ENCODE assay signal across 11 cellular contexts in the genomic region with DNA sequence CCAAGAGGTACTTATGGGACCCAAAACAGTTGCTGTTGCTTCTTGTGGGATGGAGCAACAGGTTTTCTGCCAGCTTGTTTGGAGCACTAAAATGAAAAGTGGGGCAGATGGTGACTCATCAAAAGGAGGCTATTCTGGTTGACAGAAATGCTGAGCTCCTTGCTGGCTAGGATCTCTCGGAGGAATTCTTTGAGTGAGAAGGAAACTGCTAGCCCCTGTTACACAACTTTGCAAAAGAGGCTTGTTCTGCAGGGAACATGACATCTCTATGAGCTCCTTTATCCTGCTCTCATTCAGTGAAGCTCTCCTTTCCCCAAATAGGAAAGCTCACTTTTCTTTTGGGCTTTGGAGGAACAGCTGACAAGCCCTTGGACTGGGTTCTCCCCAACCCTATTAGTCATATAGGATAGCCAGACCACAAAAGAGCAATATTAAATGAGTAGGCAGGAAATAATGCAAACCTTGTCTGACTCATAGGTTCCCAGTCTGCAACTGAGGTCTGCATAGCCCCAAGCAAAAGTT.
A peak's percentile ranks its signal among the peaks of the same experiment; 100 is the strongest.
DNase-seq lines count a peak whose midpoint lies in the region; ATAC-seq, FAIRE-seq and TF ChIP-seq lines count a peak whose summit lies in the region.
"Had no signal": no experiment of that assay in that cellular context is flagged by ENCODE, and none has a peak within 500 bp of the region (broad histone marks: within the 10 kb centered on the region; RNA-seq: fewer than 3 reads in every experiment).

No MANE protein-coding gene starts in this region.

- TF ChIP-seq RAD21 in IMR-90 (IDR thresholded peaks at IDR 0.05; ENCODE audit: low read length) = no peak

- H2AK9ac ChIP-seq in IMR-90 (replicated peaks; ENCODE audit: low read depth, low read length, poor library complexity) = no peak overlapping the region

- peak overlapping the region; percentile 52 for H2BK5ac ChIP-seq in IMR-90 (ENCODE audit: low read depth, low read length, poor library complexity, severe bottlenecking)

- H3K4me1 Mint-ChIP-seq in astrocyte (ENCODE audit: low read depth, unreplicated experiment) = peaks cover 35% of the 10 kb centered on the region
- H3K4me1 Mint-ChIP-seq: memory B cell had no signal

- peak overlapping the region; percentile 5 for H2AFZ ChIP-seq in IMR-90 (replicated peaks; ENCODE audit: low read length, poor library complexity)
- no peak overlapping the region for H2AFZ ChIP-seq in astrocyte (ENCODE audit: low read depth, low read length)

- H3K9me1 ChIP-seq in IMR-90 (ENCODE audit: insufficient read depth, low read length) = peaks cover 26% of the 10 kb centered on the region

- dilution Hi-C loops in IMR-90 (cut with HindIII; ENCODE audit: low sequenced_read_pairs, unreplicated experiment) = no loop called here

- peak overlapping the region; percentile 62 for H3K4me3 Mint-ChIP-seq in astrocyte (ENCODE audit: unreplicated experiment)
- H3K4me3 Mint-ChIP-seq: memory B cell had no signal

- peak overlapping the region; percentile 50 for H2BK120ac ChIP-seq in IMR-90 (ENCODE audit: low read depth, low read length)

- peak overlapping the region; percentile 63; the same call in 1 of the 2 replicates for H2BK20ac ChIP-seq in IMR-90 (ENCODE audit: low read depth, low read length)

- peak; percentile 96 for FAIRE-seq in astrocyte (lab: Jason Lieb, UNC)

- H3K36me3 Mint-ChIP-seq in astrocyte (ENCODE audit: low read depth, unreplicated experiment) = peaks cover 23% of the 10 kb centered on the region
- H3K36me3 Mint-ChIP-seq: memory B cell had no signal

- H4K20me1 ChIP-seq in IMR-90 (ENCODE audit: insufficient read depth, low read length) (peaks cover 16% of the 10 kb centered on the region), astrocyte (ENCODE audit: insufficient read depth, low read length) (no peaks in the 10 kb centered on the region)

- peak; percentile 91 for DNase-seq in AG10803 (ENCODE audit: low read depth)
- DNase-seq in IMR-90 = peak; percentile 94
- peak; percentile 97 for DNase-seq in astrocyte (ENCODE audit: low read depth)
- DNase-seq in lung (ENCODE audit: low spot score) = peak; percentile 38
- DNase-seq: Karpas-422; stimulated activated naive CD4-positive, alpha-beta T cell treated with Interleukin-2 at 50 U/mL for 16 hours had no signal

- in situ Hi-C loops in IMR-90 (cut with MboI; ENCODE audit: low sequenced_read_pairs) = no loop called here

- peak overlapping the region; percentile 78 for H3K27ac Mint-ChIP-seq in astrocyte (ENCODE audit: unreplicated experiment)
- H3K27ac Mint-ChIP-seq: memory B cell had no signal

- no peaks in the 10 kb centered on the region for H3K9me3 Mint-ChIP-seq in astrocyte (ENCODE audit: unreplicated experiment)
- H3K9me3 Mint-ChIP-seq: memory B cell had no signal

- H3K4me2 ChIP-seq in IMR-90 (ENCODE audit: low read depth, low read length) (peak overlapping the region; percentile 85), astrocyte (ENCODE audit: low read length) (peak overlapping the region; percentile 79)

- TF ChIP-seq CTCF in AG10803 (conservative IDR thresholded peaks at IDR 0.05; ENCODE audit: low read length) (no peak), IMR-90 (conservative IDR thresholded peaks at IDR 0.05; ENCODE audit: low read depth, low read length) (no peak), astrocyte (IDR thresholded peaks at IDR 0.05; ENCODE audit: insufficient read depth, low read depth, low read length) (no peak), lung (IDR thresholded peaks at IDR 0.05; ENCODE audit: control extremely low read depth, extremely low read depth) (no peak)

- CTCF ChIA-PET in IMR-90 (lab: Yijun Ruan, JAX) = interaction anchor here (0.7 to 0.9 kb wide), 2 partner anchors 54 to 194 kb away, joined by 3 read pairs; no protein-coding TSS in a partner anchor

- peaks cover 0 to 16% of the 10 kb centered on the region in 2 experiments; a peak in 2 of 4 replicates for H3K79me1 ChIP-seq in IMR-90 (ENCODE audit: low read depth in 1 of 2, low read length in 2 of 2)

- intact Hi-C loops in IMR-90 (cut with micrococcal nuclease) = loop anchor here (5.0 to 10.0 kb wide), 2 partner anchors 281 to 1214 kb away; no protein-coding TSS in a partner anchor

- POLR2A ChIA-PET in IMR-90 (lab: Charles Lee; ENCODE audit: unreplicated experiment) = no interaction called here

- no peak overlapping the region for H3K56ac ChIP-seq in IMR-90 (ENCODE audit: extremely low read depth, insufficient read depth, low read length)

- H3K4me3 ChIP-seq in AG10803 (ENCODE audit: low read length) (no peak overlapping the region), IMR-90 (ENCODE audit: insufficient read depth, low read depth, low read length) (no peak overlapping the region; the same call in 1 of the 2 replicates), astrocyte (ENCODE audit: insufficient read depth, low read depth, low read length) (peak overlapping the region; percentile 41), lung (no peak overlapping the region)

- WGBS in IMR-90 (ENCODE audit: extremely low coverage in 2 of 2, insufficient read length in 1 of 2), 2 experiments = no CpG with 5 or more reads among the region's 1 CpG
- WGBS in lung, 2 donors = 35 to 44% methylated on average over 1 of the region's 1 CpG

- H3K4ac ChIP-seq in IMR-90 (ENCODE audit: low read depth, low read length) = 0 out of 2 replicates have a peak overlapping the region, but pooled peaks have one; percentile 61

- H2BK15ac ChIP-seq in IMR-90 (ENCODE audit: low read depth, low read length) = no peak overlapping the region

- H3K14ac ChIP-seq in IMR-90 (replicated peaks; ENCODE audit: low read depth, low read length) = no peak overlapping the region

- H3K9me3 ChIP-seq in IMR-90 (ENCODE audit: control insufficient read depth, insufficient read depth, low read length) = no peaks in the 10 kb centered on the region
- no peaks in the 10 kb centered on the region for H3K9me3 ChIP-seq in astrocyte (ENCODE audit: insufficient read depth, low read depth, low read length)
- peaks cover 0 to 2% of the 10 kb centered on the region in 2 donors for H3K9me3 ChIP-seq in lung (ENCODE audit: control insufficient read depth in 2 of 2, insufficient read depth in 1 of 2, low read length in 1 of 2)

- H3K4me1 ChIP-seq in IMR-90 (ENCODE audit: control insufficient read depth, insufficient read depth, low read length) (peaks cover 14% of the 10 kb centered on the region), astrocyte (ENCODE audit: insufficient read depth, low read length) (peaks cover 32% of the 10 kb centered on the region), lung (ENCODE audit: control insufficient read depth in 2 of 2, insufficient read depth in 2 of 2, low read length in 2 of 2) (peaks cover 0 to 3% of the 10 kb centered on the region in 2 donors)

- H3K27me3 ChIP-seq in IMR-90 (ENCODE audit: control insufficient read depth, insufficient read depth, low read length) = no peaks in the 10 kb centered on the region
- H3K27me3 ChIP-seq in astrocyte (ENCODE audit: insufficient read depth, low read length) = no peaks in the 10 kb centered on the region
- H3K27me3 ChIP-seq in lung (ENCODE audit: control insufficient read depth, insufficient read depth) = no peaks in the 10 kb centered on the region

- no peak overlapping the region for H3K9ac ChIP-seq in IMR-90 (ENCODE audit: low read depth, low read length)
- H3K9ac ChIP-seq in astrocyte (ENCODE audit: low read length) = peak overlapping the region; percentile 28

- H3K79me2 ChIP-seq in astrocyte (ENCODE audit: insufficient read depth, low read length) = no peaks in the 10 kb centered on the region

- BruUV-seq in IMR-90 (replicated peaks; lab: Mats Ljungman, UMichigan) = no TSS peak

- H3K36me3 ChIP-seq in IMR-90 (ENCODE audit: control insufficient read depth, insufficient read depth, low read length) (peaks cover 27% of the 10 kb centered on the region), astrocyte (ENCODE audit: insufficient read depth, low read length) (peaks cover 21% of the 10 kb centered on the region), lung (ENCODE audit: control insufficient read depth in 2 of 2, insufficient read depth in 2 of 2, low read length in 2 of 2) (peaks cover 10 to 14% of the 10 kb centered on the region in 2 donors)

- H3K27ac ChIP-seq in IMR-90 (ENCODE audit: insufficient read depth, low read length) = 0 out of 2 replicates have a peak overlapping the region, but pooled peaks have one; percentile 6
- H3K27ac ChIP-seq in astrocyte (ENCODE audit: low read depth, low read length) = peak overlapping the region; percentile 73
- no peak overlapping the region for H3K27ac ChIP-seq in lung (ENCODE audit: low read depth in 1 of 2, low read length in 1 of 2)

- no peaks in the 10 kb centered on the region for H3K27me3 Mint-ChIP-seq in astrocyte (ENCODE audit: low read depth, unreplicated experiment)

- H2AK5ac ChIP-seq in IMR-90 (ENCODE audit: low read depth, low read length) = no peak overlapping the region

- H4K8ac ChIP-seq in IMR-90 (ENCODE audit: low read depth in 2 of 2, low read length in 2 of 2) = 0 out of 4 replicates have a peak overlapping the region, but pooled peaks of 1 of the 2 experiments have one; percentile 12

- no peak for TF ChIP-seq POLR2A in IMR-90 (IDR thresholded peaks at IDR 0.05; ENCODE audit: low read depth, low read length)

- ATAC-seq in IMR-90 (ENCODE audit: low read depth) (peak; percentile 88), lung (ENCODE audit: insufficient read depth, low FRiP score) (peak; percentile 80), GM21515 (IDR thresholded peaks at IDR 0.05; ENCODE audit: unreplicated experiment) (no peak), GM19455 (IDR thresholded peaks at IDR 0.05; ENCODE audit: unreplicated experiment) (no peak), HG02798 (IDR thresholded peaks at IDR 0.05; ENCODE audit: poor library complexity, unreplicated experiment) (no peak), HG02571 (IDR thresholded peaks at IDR 0.05; ENCODE audit: unreplicated experiment) (no peak)

- no peak overlapping the region; the same call in 1 of the 2 replicates for H3K23ac ChIP-seq in IMR-90 (ENCODE audit: low read depth, low read length)

- peak overlapping the region; percentile 1; the same call in 1 of the 2 replicates for H4K91ac ChIP-seq in IMR-90 (ENCODE audit: insufficient read depth, low read depth, low read length)

- no peak overlapping the region for H3K18ac ChIP-seq in IMR-90 (ENCODE audit: low read depth, low read length)

- no peak overlapping the region for H4K5ac ChIP-seq in IMR-90 (ENCODE audit: low read depth, low read length)

TF ChIP-seq in IMR-90, 13 proteins besides CTCF, POLR2A, EP300 and RAD21 (continues in another document):
- TF ChIP-seq MAFK (IDR thresholded peaks at IDR 0.05; ENCODE audit: low read depth, low read length) (peak; percentile 53; the same call in 1 of the 2 replicates), SMC3 (IDR thresholded peaks at IDR 0.05; ENCODE audit: low read depth, low read length) (no peak), RCOR1 (IDR thresholded peaks at IDR 0.05; ENCODE audit: insufficient replicate concordance, low read length) (no peak)
- TF ChIP-seq, protein P1, sequence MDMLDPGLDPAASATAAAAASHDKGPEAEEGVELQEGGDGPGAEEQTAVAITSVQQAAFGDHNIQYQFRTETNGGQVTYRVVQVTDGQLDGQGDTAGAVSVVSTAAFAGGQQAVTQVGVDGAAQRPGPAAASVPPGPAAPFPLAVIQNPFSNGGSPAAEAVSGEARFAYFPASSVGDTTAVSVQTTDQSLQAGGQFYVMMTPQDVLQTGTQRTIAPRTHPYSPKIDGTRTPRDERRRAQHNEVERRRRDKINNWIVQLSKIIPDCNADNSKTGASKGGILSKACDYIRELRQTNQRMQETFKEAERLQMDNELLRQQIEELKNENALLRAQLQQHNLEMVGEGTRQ (IDR thresholded peaks at IDR 0.05; ENCODE audit: low read depth, low read length) = no peak

Comparison
In these comparisons a context has a peak if more than half of its experiments do, and no peak if none do; other contexts are left out.
1. DNase-seq: peak in every context shown above with its lines; median percentile 97 in astrocyte; 94 in IMR-90; 91 in AG10803; 38 in lung.
2. ATAC-seq: peak in IMR-90 (single experiment) and lung (single experiment); none in GM21515 (single experiment), GM19455 (single experiment), HG02798 (single experiment) and HG02571 (single experiment).
3. H3K27ac ChIP-seq: peak in IMR-90 (single experiment) and astrocyte (single experiment); none in lung (0 of 2).